ENCODE assay signal across 24 cellular contexts in genomic region chr11:113395782-113396336, GRCh38. TPM values are rescaled to one million over a fixed set of nuclear protein-coding genes. Genes with fewer than 3 reads are reported as not detected.
"Had no signal": no experiment of that assay in that cellular context is flagged by ENCODE, and none has a peak within 500 bp of the region (broad histone marks: within the 10 kb centered on the region; RNA-seq: fewer than 3 reads in every experiment).

No MANE protein-coding gene starts in this region.

- H3K36me3 ChIP-seq: MG63, SJSA1 had no signal

- H3K27ac ChIP-seq: SJSA1, SK-N-MC had no signal

- DNase-seq: IMR-90, Karpas-422, KG1, MG63, NCI-H1092, NCI-H1105 treated with DMSO at 0.1 percent for 48 hours, NCI-H1417 treated with DMSO at 0.1 percent for 48 hours, NCI-H187, NCI-H2029, NCI-H2081 treated with DMSO at 0.1 percent for 48 hours, NCI-H2171, NCI-H226, NCI-H446, NCI-H510A, NCI-H524 treated with DMSO at 0.1 percent for 48 hours, NCI-H69, NCI-H774, Right ventricle myocardium superior, RPMI8226, SIG-M5 had no signal

- ATAC-seq: HepG2 had no signal

- H3K4me1 ChIP-seq: SJSA1 had no signal

- H3K4me3 ChIP-seq: MG63, SJSA1, SK-N-MC had no signal

- H3K9me3 ChIP-seq: MG63, SJSA1 had no signal

- H3K27me3 ChIP-seq: MG63, SJSA1 had no signal

RNA-seq across cellular contexts. Expression of gene ANKK1, which starts 8.3 kb away (rescaled TPM):
- total RNA-seq: HT1080, IMR-90, Right ventricle myocardium superior, SJSA1 had no signal
